Comparison of ENCODE assay signal across 18 cellular contexts in the genomic region with DNA sequence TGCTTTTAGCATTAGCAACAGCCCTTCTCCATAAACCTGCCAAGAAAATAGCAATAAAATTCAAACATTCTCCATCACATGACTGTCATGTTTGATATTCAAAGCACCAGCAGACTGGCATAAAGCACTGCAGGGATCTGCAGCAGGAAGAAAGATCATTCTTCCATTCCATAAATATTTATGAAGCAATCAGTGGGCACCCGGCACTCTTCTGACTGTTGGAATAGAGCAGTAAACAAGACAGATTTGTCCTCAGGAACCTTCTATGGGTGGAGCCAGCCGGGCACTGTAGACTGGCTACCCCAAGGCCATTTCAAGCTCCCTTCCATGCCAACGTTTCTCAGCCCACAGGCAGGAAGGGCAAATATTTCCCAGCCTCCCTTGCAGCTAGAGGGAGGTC. TPM values are rescaled to one million over a fixed set of nuclear protein-coding genes. Genes with fewer than 3 reads are reported as not detected.
DNase-seq lines count a peak whose midpoint lies in the region; ATAC-seq and TF ChIP-seq lines count a peak whose summit lies in the region.
"Had no signal": no experiment of that assay in that cellular context is flagged by ENCODE, and none has a peak within 500 bp of the region (broad histone marks: within the 10 kb centered on the region; RNA-seq: fewer than 3 reads in every experiment).

No MANE protein-coding gene starts in this region.

- DNase-seq in Karpas-422 (peak; percentile 24), spleen (peak; percentile 43), upper lobe of right lung (no peak), HK-2 (ENCODE audit: unreplicated experiment) (no peak), NCI-H2081 (lab: John Stamatoyannopoulos, UW) (no peak)
- DNase-seq: ACHN; CD8-positive, alpha-beta T cell; DND-41; H9; NCI-H146; NCI-H2107; NCI-H345 had no signal

- H3K36me3 Mint-ChIP-seq in brain, result peaks cover 10% of the 10 kb centered on the region
- H3K36me3 Mint-ChIP-seq: CD8-positive, alpha-beta T cell had no signal

- no peak for TF ChIP-seq POLR2A in spleen (IDR thresholded peaks at IDR 0.05)

- TF ChIP-seq CTCF in brain (conservative IDR thresholded peaks at IDR 0.05), result no peak
- no peak for TF ChIP-seq CTCF in neural cell (IDR thresholded peaks at IDR 0.05; ENCODE audit: poor library complexity, severe bottlenecking)
- TF ChIP-seq CTCF in spleen (IDR thresholded peaks at IDR 0.05 in 8 of 11, conservative IDR thresholded peaks at IDR 0.05 in 3 of 11), result no peak
- TF ChIP-seq CTCF in upper lobe of right lung (IDR thresholded peaks at IDR 0.05), result no peak

- H3K4me1 Mint-ChIP-seq in brain, result peaks cover 34% of the 10 kb centered on the region

- no peaks in the 10 kb centered on the region for H3K27me3 Mint-ChIP-seq in brain
- H3K27me3 Mint-ChIP-seq: IgD-negative memory B cell had no signal

- H3K4me3 ChIP-seq in Karpas-422 (ENCODE audit: low read length) (no peak overlapping the region), neural cell (ENCODE audit: low read length) (peak overlapping the region; percentile 44), spleen (no peak overlapping the region), upper lobe of right lung (no peak overlapping the region)

- H3K9me3 Mint-ChIP-seq in brain, result peaks cover 2 to 10% (median 4%) of the 10 kb centered on the region in 5 experiments
- H3K9me3 Mint-ChIP-seq: CD8-positive, alpha-beta T cell; H9 had no signal

- no peaks in the 10 kb centered on the region for H3K36me3 ChIP-seq in Karpas-422 (ENCODE audit: insufficient read depth, low read length)
- no peaks in the 10 kb centered on the region for H3K36me3 ChIP-seq in neural cell (ENCODE audit: insufficient read depth, low read length)
- no peaks in the 10 kb centered on the region for H3K36me3 ChIP-seq in spleen
- H3K36me3 ChIP-seq in upper lobe of right lung, result no peaks in the 10 kb centered on the region

- H3K4me3 Mint-ChIP-seq in brain, result peak overlapping the region in 1 of 5 experiments; percentile 24
- H3K4me3 Mint-ChIP-seq: CD8-positive, alpha-beta T cell; H9; IgD-negative memory B cell had no signal

- H3K9me2 ChIP-seq in Karpas-422 (replicated peaks; ENCODE audit: insufficient read depth, low read length) (no peaks in the 10 kb centered on the region), neural cell (ENCODE audit: insufficient read depth, low read length) (no peaks in the 10 kb centered on the region)

- H4K20me1 ChIP-seq in Karpas-422 (ENCODE audit: insufficient read depth, low read depth, low read length) (no peaks in the 10 kb centered on the region), neural cell (ENCODE audit: insufficient read depth) (no peaks in the 10 kb centered on the region)

- H3K9me3 ChIP-seq in Karpas-422 (ENCODE audit: low read length) (no peaks in the 10 kb centered on the region), neural cell (ENCODE audit: low read length) (no peaks in the 10 kb centered on the region), spleen (no peaks in the 10 kb centered on the region), upper lobe of right lung (no peaks in the 10 kb centered on the region)

- H2AFZ ChIP-seq in Karpas-422 (ENCODE audit: low read length) (no peak overlapping the region), neural cell (ENCODE audit: low read depth, low read length) (no peak overlapping the region)

- H3K9ac ChIP-seq in Karpas-422 (ENCODE audit: low read length) (no peak overlapping the region), neural cell (ENCODE audit: low read length) (peak overlapping the region; percentile 35)

- peaks cover 4% of the 10 kb centered on the region for H3K4me1 ChIP-seq in Karpas-422 (ENCODE audit: low read length)
- H3K4me1 ChIP-seq in spleen, result no peaks in the 10 kb centered on the region
- no peaks in the 10 kb centered on the region for H3K4me1 ChIP-seq in upper lobe of right lung

- no peak for ATAC-seq in upper lobe of right lung
- no peak for ATAC-seq in HG02678 (IDR thresholded peaks at IDR 0.05; ENCODE audit: unreplicated experiment)
- ATAC-seq: CD8-positive, alpha-beta T cell had no signal

- no peaks in the 10 kb centered on the region for H3K79me2 ChIP-seq in Karpas-422 (ENCODE audit: low read length)
- no peaks in the 10 kb centered on the region for H3K79me2 ChIP-seq in neural cell (replicated peaks; ENCODE audit: insufficient read depth, low read length)

- WGBS in spleen, 5 donors, result 50 to 66% (median 60%) methylated on average over 3 of the region's 3 CpGs

- TF ChIP-seq EP300 in neural cell (conservative IDR thresholded peaks at IDR 0.05; ENCODE audit: poor library complexity, severe bottlenecking), result peak; percentile 46

- H3K4me2 ChIP-seq in Karpas-422 (ENCODE audit: low read depth, low read length, poor library complexity, severe bottlenecking) (no peak overlapping the region), neural cell (ENCODE audit: low read length) (peak overlapping the region; percentile 53)

- intact Hi-C loops in spleen (cut with DNase I; ENCODE audit: low total_unique reads) (no loop called here), upper lobe of right lung (cut with DNase I) (no loop called here)

- H3K27ac ChIP-seq in Karpas-422 (ENCODE audit: low read length), result no peak overlapping the region
- H3K27ac ChIP-seq in neural cell (ENCODE audit: low read length), result peak overlapping the region; percentile 83
- H3K27ac ChIP-seq in spleen, result no peak overlapping the region
- no peak overlapping the region for H3K27ac ChIP-seq in upper lobe of right lung

- no peaks in the 10 kb centered on the region for H3K27me3 ChIP-seq in Karpas-422 (ENCODE audit: low read length)
- no peaks in the 10 kb centered on the region for H3K27me3 ChIP-seq in neural cell (ENCODE audit: insufficient read depth, low read depth, low read length)
- H3K27me3 ChIP-seq in spleen (replicated peaks in 1 of 7), result peaks cover 0 to 6% (median 0%) of the 10 kb centered on the region in 7 donors
- no peaks in the 10 kb centered on the region for H3K27me3 ChIP-seq in upper lobe of right lung

- H3F3A ChIP-seq in neural cell (ENCODE audit: insufficient read depth, low read length, poor library complexity, severe bottlenecking), result no peaks in the 10 kb centered on the region

- no peak for TF ChIP-seq RAD21 in neural cell (conservative IDR thresholded peaks at IDR 0.05)

- peak overlapping the region; percentile 59 to 96 (median 92) for H3K27ac Mint-ChIP-seq in brain
- H3K27ac Mint-ChIP-seq: CD8-positive, alpha-beta T cell; H9; IgD-negative memory B cell had no signal

TF ChIP-seq in neural cell, 6 proteins besides CTCF, POLR2A, EP300 and RAD21:
- TF ChIP-seq POLR2AphosphoS5 (IDR thresholded peaks at IDR 0.05) (no peak), EZH2 (IDR thresholded peaks at IDR 0.05; ENCODE audit: borderline replicate concordance, insufficient read depth, low read length, poor library complexity, severe bottlenecking) (no peak), TAF1 (IDR thresholded peaks at IDR 0.05; ENCODE audit: low read depth) (no peak)
- TF ChIP-seq, protein P1, sequence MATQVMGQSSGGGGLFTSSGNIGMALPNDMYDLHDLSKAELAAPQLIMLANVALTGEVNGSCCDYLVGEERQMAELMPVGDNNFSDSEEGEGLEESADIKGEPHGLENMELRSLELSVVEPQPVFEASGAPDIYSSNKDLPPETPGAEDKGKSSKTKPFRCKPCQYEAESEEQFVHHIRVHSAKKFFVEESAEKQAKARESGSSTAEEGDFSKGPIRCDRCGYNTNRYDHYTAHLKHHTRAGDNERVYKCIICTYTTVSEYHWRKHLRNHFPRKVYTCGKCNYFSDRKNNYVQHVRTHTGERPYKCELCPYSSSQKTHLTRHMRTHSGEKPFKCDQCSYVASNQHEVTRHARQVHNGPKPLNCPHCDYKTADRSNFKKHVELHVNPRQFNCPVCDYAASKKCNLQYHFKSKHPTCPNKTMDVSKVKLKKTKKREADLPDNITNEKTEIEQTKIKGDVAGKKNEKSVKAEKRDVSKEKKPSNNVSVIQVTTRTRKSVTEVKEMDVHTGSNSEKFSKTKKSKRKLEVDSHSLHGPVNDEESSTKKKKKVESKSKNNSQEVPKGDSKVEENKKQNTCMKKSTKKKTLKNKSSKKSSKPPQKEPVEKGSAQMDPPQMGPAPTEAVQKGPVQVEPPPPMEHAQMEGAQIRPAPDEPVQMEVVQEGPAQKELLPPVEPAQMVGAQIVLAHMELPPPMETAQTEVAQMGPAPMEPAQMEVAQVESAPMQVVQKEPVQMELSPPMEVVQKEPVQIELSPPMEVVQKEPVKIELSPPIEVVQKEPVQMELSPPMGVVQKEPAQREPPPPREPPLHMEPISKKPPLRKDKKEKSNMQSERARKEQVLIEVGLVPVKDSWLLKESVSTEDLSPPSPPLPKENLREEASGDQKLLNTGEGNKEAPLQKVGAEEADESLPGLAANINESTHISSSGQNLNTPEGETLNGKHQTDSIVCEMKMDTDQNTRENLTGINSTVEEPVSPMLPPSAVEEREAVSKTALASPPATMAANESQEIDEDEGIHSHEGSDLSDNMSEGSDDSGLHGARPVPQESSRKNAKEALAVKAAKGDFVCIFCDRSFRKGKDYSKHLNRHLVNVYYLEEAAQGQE (IDR thresholded peaks at IDR 0.05; ENCODE audit: borderline replicate concordance), result no peak
TF ChIP-seq in neural cell: peak in this region for 0.

RNA-seq across cellular contexts. Expression of gene PLA2G4C, which starts 25.5 kb away (rescaled TPM):
- 2.6 and 5.9 TPM in 2 replicates for total RNA-seq in Karpas-422 (2014; rRNA removed; shearing (Covaris generic); ENCODE audit: low replicate concordance)
- polyA plus RNA-seq in brain (ENCODE audit: insufficient read depth, low read depth, low replicate concordance), result 23.1 TPM
- 8.6 and 13.1 TPM in 2 replicates for polyA plus RNA-seq in neural cell
- polyA minus RNA-seq in neural cell, result 4.9 and 7.8 TPM in 2 replicates
- 10 to 100 TPM; 17.0 to 62.5 (median 27.7) TPM for total RNA-seq in spleen
- 10 to 100 TPM; 20.4 to 55.0 (median 51.5) TPM for polyA plus RNA-seq in spleen
- total RNA-seq in upper lobe of right lung, result 14.7 TPM
- total RNA-seq: HT-29 had no signal

RNA-seq across cellular contexts. Expression of gene CABP5, which starts 41.2 kb away (rescaled TPM):
- not detected in 2 replicates for total RNA-seq in Karpas-422 (2014; rRNA removed; shearing (Covaris generic); ENCODE audit: low replicate concordance)
- polyA plus RNA-seq in brain (ENCODE audit: insufficient read depth, low read depth, low replicate concordance) (not detected), neural cell (not detected in 2 replicates), spleen (under 1 TPM in 2 of 3 donors, not detected in 1; 0.10 to 0.24 TPM)
- polyA minus RNA-seq in neural cell, result not detected in 2 replicates
- total RNA-seq in spleen (1 to 10 TPM in 1 of 7 donors, under 1 TPM in 4, not detected in 2; 0.28 to 1.3 (median 0.79) TPM), upper lobe of right lung (not detected)
- total RNA-seq: CD8-positive, alpha-beta T cell; H9; HT-29 had no signal
- polyA plus RNA-seq: BJ, IgD-negative memory B cell had no signal

Comparison
In these comparisons a context has a peak if more than half of its experiments do, and no peak if none do; other contexts are left out.
1. DNase-seq: peak in Karpas-422 (single experiment) and spleen (single experiment); none in upper lobe of right lung (single experiment), HK-2 (single experiment) and NCI-H2081 (0 of 2).